ENCODE assay signal across 26 cellular contexts in genomic region chr4:14608630-14609029, GRCh38.
"Had no signal": no experiment of that assay in that cellular context is flagged by ENCODE, and none has a peak within 500 bp of the region (broad histone marks: within the 10 kb centered on the region; RNA-seq: fewer than 3 reads in every experiment).

No MANE protein-coding gene starts in this region.

- H3K4me2 ChIP-seq: hepatocyte had no signal

- H3K27me3 Mint-ChIP-seq: dendritic cell treated with granulocyte-macrophage colony-stimulating factor and Interleukin-4, amounts not matched to agents 40 ng/mL and 50 ng/mL, for 4 days; effector memory CD8-positive, alpha-beta T cell had no signal

- H3K27me3 ChIP-seq: colonic mucosa, esophagus squamous epithelium, gastrocnemius medialis, heart left ventricle, hepatocyte had no signal

- H3K36me3 Mint-ChIP-seq: naive thymus-derived CD4-positive, alpha-beta T cell had no signal

- H2AFZ ChIP-seq: hepatocyte had no signal

- H3K9me3 ChIP-seq: colonic mucosa, esophagus squamous epithelium, gastrocnemius medialis, heart left ventricle, left ventricle myocardium inferior, lower lobe of right lung had no signal

- H3K9me3 Mint-ChIP-seq: effector memory CD8-positive, alpha-beta T cell; endodermal cell had no signal

- H3K27ac Mint-ChIP-seq: dendritic cell treated with granulocyte-macrophage colony-stimulating factor and Interleukin-4, amounts not matched to agents 40 ng/mL and 50 ng/mL, for 4 days; effector memory CD8-positive, alpha-beta T cell; endodermal cell; immature natural killer cell; naive thymus-derived CD4-positive, alpha-beta T cell had no signal

- ATAC-seq: effector memory CD8-positive, alpha-beta T cell; esophagus mucosa; gastrocnemius medialis; heart left ventricle; left cardiac atrium; lower lobe of right lung; naive thymus-derived CD4-positive, alpha-beta T cell had no signal

- H3K4me1 ChIP-seq: colonic mucosa, esophagus squamous epithelium, gastrocnemius medialis, heart left ventricle, left ventricle myocardium inferior, lower lobe of right lung had no signal

- H3K4me1 Mint-ChIP-seq: endodermal cell; immature natural killer cell; naive thymus-derived CD4-positive, alpha-beta T cell had no signal

- H3K4me3 ChIP-seq: colonic mucosa, esophagus squamous epithelium, gastrocnemius medialis, heart left ventricle, hepatocyte, left ventricle myocardium inferior, lower lobe of right lung had no signal

- H3K27ac ChIP-seq: colonic mucosa, epithelial cell of prostate, esophagus squamous epithelium, gastrocnemius medialis, heart left ventricle, hepatocyte, left ventricle myocardium inferior, lower lobe of right lung had no signal

- H3K79me2 ChIP-seq: hepatocyte had no signal

- H3K36me3 ChIP-seq: colonic mucosa, esophagus squamous epithelium, gastrocnemius medialis, heart left ventricle, left ventricle myocardium inferior, lower lobe of right lung had no signal

- H3K4me3 Mint-ChIP-seq: dendritic cell treated with granulocyte-macrophage colony-stimulating factor and Interleukin-4, amounts not matched to agents 40 ng/mL and 50 ng/mL, for 4 days; effector memory CD8-positive, alpha-beta T cell; endodermal cell; immature natural killer cell; naive thymus-derived CD4-positive, alpha-beta T cell had no signal

- FAIRE-seq: endometrium, keratinocyte had no signal

- DNase-seq: colonic mucosa; cortex of kidney; effector CD8-positive, alpha-beta T cell; effector memory CD8-positive, alpha-beta T cell; endodermal cell; erythroblast; esophagus squamous epithelium; foreskin fibroblast; foreskin melanocyte; gastrocnemius medialis; glutamatergic neuron; heart left ventricle; hypothalamus; immature natural killer cell; left cardiac atrium; left ventricle myocardium inferior; lower lobe of right lung; mesendoderm; midbrain; naive thymus-derived CD4-positive, alpha-beta T cell had no signal
